ENCODE assay signal across 8 cellular contexts in genomic region chr13:102596147-102597028, GRCh38. TPM values are rescaled to one million over a fixed set of nuclear protein-coding genes. Genes with fewer than 3 reads are reported as not detected.
DNase-seq lines count a peak whose midpoint lies in the region; FAIRE-seq and TF ChIP-seq lines count a peak whose summit lies in the region.

TPP2 (plus strand) TSS chr13:102596986; CDS start chr13:102597039, 53 bp downstream.

- no CpG with 5 or more reads among the region's 53 CpGs for WGBS in neuronal stem cell (ENCODE audit: extremely low coverage in 2 of 2, insufficient read length in 2 of 2, insufficient replicate concordance in 1 of 2), 2 donors

- H3K4me3 Mint-ChIP-seq in activated naive CD4-positive, alpha-beta T cell treated with anti-CD3 and anti-CD28 coated beads for 36 hours = peak within 1 kb of the TSS; percentile 98

- H3K14ac ChIP-seq in neuronal stem cell (ENCODE audit: low read length) = peak within 1 kb of the TSS; percentile 73

- no peak within 1 kb of the TSS for H2BK120ac ChIP-seq in neuronal stem cell (ENCODE audit: low read depth, low read length)

- no peak within 1 kb of the TSS for H2BK15ac ChIP-seq in neuronal stem cell (ENCODE audit: low read length)

- no peak within 1 kb of the TSS for H2BK12ac ChIP-seq in neuronal stem cell (ENCODE audit: low read length)

- H3K9me3 Mint-ChIP-seq in activated naive CD4-positive, alpha-beta T cell treated with anti-CD3 and anti-CD28 coated beads for 36 hours = no peaks in the 10 kb centered on the region

- peak within 1 kb of the TSS; percentile 85 for H3K4me3 ChIP-seq in HFF-Myc (replicated peaks; ENCODE audit: low read depth, low read length)
- peak within 1 kb of the TSS; percentile 61 to 97 for H3K4me3 ChIP-seq in neuronal stem cell (ENCODE audit: low read length in 2 of 2)

- peak within 1 kb of the TSS; percentile 86 for H2AFZ ChIP-seq in neuronal stem cell (ENCODE audit: low read length)

- H3K27ac Mint-ChIP-seq in activated naive CD4-positive, alpha-beta T cell treated with anti-CD3 and anti-CD28 coated beads for 36 hours = peak within 1 kb of the TSS; percentile 100

- no peak within 1 kb of the TSS for H3K4ac ChIP-seq in neuronal stem cell (ENCODE audit: low read length)

- TF ChIP-seq CTCF in HFF-Myc (IDR thresholded peaks at IDR 0.05; ENCODE audit: low read depth, low read length, missing control alignments) (no peak), subcutaneous adipose tissue (IDR thresholded peaks at IDR 0.05; ENCODE audit: low read depth) (no peak)

- no peaks in the 10 kb centered on the region for H3K27me3 ChIP-seq in neuronal stem cell (ENCODE audit: control insufficient read depth in 3 of 3, insufficient read depth in 3 of 3, low read depth in 1 of 3, low read length in 3 of 3)

- H4K8ac ChIP-seq in neuronal stem cell (ENCODE audit: low read depth, low read length) = no peak within 1 kb of the TSS

- H4K91ac ChIP-seq in neuronal stem cell (ENCODE audit: low read depth, low read length, poor library complexity) = no peak within 1 kb of the TSS

- H3K4me1 ChIP-seq in neuronal stem cell (ENCODE audit: control insufficient read depth in 2 of 2, insufficient read depth in 1 of 2, low read depth in 1 of 2, low read length in 2 of 2) = peaks cover 5 to 14% of the 10 kb centered on the region in 2 donors

- H3K36me3 ChIP-seq in neuronal stem cell (replicated peaks in 1 of 2; ENCODE audit: control insufficient read depth in 2 of 2, insufficient read depth in 2 of 2, low read length in 2 of 2) = peaks cover 0 to 12% of the 10 kb centered on the region in 2 donors

- peak within 1 kb of the TSS; percentile 31 for H2AK5ac ChIP-seq in neuronal stem cell (ENCODE audit: low read depth, low read length)

- peak within 1 kb of the TSS; percentile 71 for H3K4me2 ChIP-seq in neuronal stem cell (ENCODE audit: insufficient read depth, low read length, poor library complexity, severe bottlenecking)

- intact Hi-C loops in activated naive CD4-positive, alpha-beta T cell treated with anti-CD3 and anti-CD28 coated beads for 36 hours (cut with micrococcal nuclease) = loop anchor here (1.0 to 10.0 kb wide), 7 partner anchors 84 to 1922 kb away; partner anchors contain the start of genes BIVM, TEX30 and TMTC4

- CTCF ChIA-PET in activated naive CD4-positive, alpha-beta T cell treated with anti-CD3 and anti-CD28 coated beads for 36 hours (lab: Charles Lee) = interaction anchor here (0.6 to 2.2 kb wide), 5 partner anchors 9 to 274 kb away, joined by 3 to 11 read pairs (median 5); partner anchors contain the start of gene ERCC5

- no peak for FAIRE-seq in frontal cortex (lab: Jason Lieb, UNC)

- peak within 1 kb of the TSS; percentile 57 for H3K27ac ChIP-seq in neuronal stem cell (replicated peaks; ENCODE audit: low read length)

- peaks cover 1% of the 10 kb centered on the region for H3K79me1 ChIP-seq in neuronal stem cell (ENCODE audit: low read depth, low read length)

- H3K27me3 Mint-ChIP-seq in activated naive CD4-positive, alpha-beta T cell treated with anti-CD3 and anti-CD28 coated beads for 36 hours (ENCODE audit: low read depth) = no peaks in the 10 kb centered on the region

- peak within 1 kb of the TSS; percentile 85 for H3K18ac ChIP-seq in neuronal stem cell (ENCODE audit: low read length)

- peaks cover 55% of the 10 kb centered on the region for H3K4me1 Mint-ChIP-seq in activated naive CD4-positive, alpha-beta T cell treated with anti-CD3 and anti-CD28 coated beads for 36 hours (ENCODE audit: low read depth)

- peak within 1 kb of the TSS; percentile 94 for H3K23ac ChIP-seq in neuronal stem cell (ENCODE audit: low read depth, low read length, poor library complexity)

- peak within 1 kb of the TSS; percentile 89 for H2BK5ac ChIP-seq in neuronal stem cell (ENCODE audit: low read length)

- DNase-seq in GM03348 (ENCODE audit: low spot score) (peak; percentile 100), HFF-Myc (ENCODE audit: extremely low read depth, low read depth) (peak; percentile 90), NAMALWA (ENCODE audit: low spot score) (peak; percentile 99), SK-N-DZ (ENCODE audit: low spot score) (peak; percentile 97), frontal cortex (ENCODE audit: low spot score in 2 of 2) (peak; percentile 94 to 97), neuronal stem cell (ENCODE audit: low spot score) (peak; percentile 96)
- DNase-seq in activated naive CD4-positive, alpha-beta T cell treated with anti-CD3 and anti-CD28 coated beads for 36 hours = peak; percentile 98

- peaks cover 14% of the 10 kb centered on the region for H3K36me3 Mint-ChIP-seq in activated naive CD4-positive, alpha-beta T cell treated with anti-CD3 and anti-CD28 coated beads for 36 hours (ENCODE audit: low read depth)

- H3K9ac ChIP-seq in neuronal stem cell (ENCODE audit: low read depth, low read length, poor library complexity) = peak within 1 kb of the TSS; percentile 90

- H3K9me3 ChIP-seq in neuronal stem cell (replicated peaks in 1 of 2; ENCODE audit: control insufficient read depth in 2 of 2, insufficient read depth in 1 of 2, low read depth in 1 of 2, low read length in 2 of 2) = no peaks in the 10 kb centered on the region

RNA-seq across cellular contexts. Expression of gene TPP2, which starts in this region (rescaled TPM):
- 45.2 and 54.8 TPM in 2 replicates for polyA plus RNA-seq in SK-N-DZ (2014; cell fraction: cytosol; rRNA removed)
- polyA plus RNA-seq in SK-N-DZ (2014; cell fraction: nucleus; rRNA removed) = 120 and 169 TPM in 2 replicates
- total RNA-seq in activated naive CD4-positive, alpha-beta T cell treated with anti-CD3 and anti-CD28 coated beads for 36 hours = 10 to 100 TPM; 51.9 to 54.7 TPM
- total RNA-seq in frontal cortex (57.5 TPM), subcutaneous adipose tissue (10 to 100 TPM; 30.9 to 55.6 (median 46.0) TPM)
- 29.8 TPM for polyA plus RNA-seq in neuronal stem cell (2013, experiment 1 of 2)
- polyA plus RNA-seq in neuronal stem cell (2013, experiment 2 of 2) = 30.2 TPM

Comparison
In these comparisons a context has a peak if more than half of its experiments do, and no peak if none do; other contexts are left out.
1. Peak in every context shown above with its lines: DNase-seq, H3K4me3 ChIP-seq and H3K27ac ChIP-seq.